23 cellular contexts compared by ENCODE assay signal in the genomic region with DNA sequence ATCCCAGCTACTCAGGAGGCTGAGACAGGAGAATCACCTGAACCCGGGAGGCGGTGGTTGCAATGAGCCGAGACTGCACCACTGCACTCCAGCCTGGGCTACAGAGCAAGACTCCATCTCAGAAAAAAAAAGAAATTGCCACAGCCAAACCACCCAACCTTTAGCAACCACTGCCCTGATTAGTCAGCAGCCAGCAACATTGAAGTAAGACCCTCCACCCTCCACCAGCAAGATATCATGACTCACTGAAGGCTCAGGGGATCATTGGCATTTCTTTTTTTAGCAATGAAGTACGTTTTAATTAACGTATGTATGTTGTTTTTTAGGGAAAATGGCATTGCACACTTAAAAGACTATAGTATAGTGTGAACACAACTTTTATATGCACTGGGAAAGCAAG.
"Had no signal": no experiment of that assay in that cellular context is flagged by ENCODE, and none has a peak within 500 bp of the region (broad histone marks: within the 10 kb centered on the region; RNA-seq: fewer than 3 reads in every experiment).

No MANE protein-coding gene starts in this region.

- H3K9me3 ChIP-seq: esophagus muscularis mucosa, psoas muscle, spleen had no signal

- H3K79me2 ChIP-seq: parathyroid adenoma had no signal

- H3K36me3 ChIP-seq: breast epithelium, esophagus muscularis mucosa, heart left ventricle, spleen, tibial nerve, WERI-Rb-1 had no signal

- H2AFZ ChIP-seq: parathyroid adenoma had no signal

- H3K27me3 ChIP-seq: breast epithelium, esophagus muscularis mucosa, heart left ventricle, spleen, tibial nerve had no signal

- H3K4me1 ChIP-seq: breast epithelium, parathyroid adenoma, psoas muscle had no signal

- H3K4me3 ChIP-seq: breast epithelium, esophagus muscularis mucosa, heart left ventricle, psoas muscle, spleen, tibial nerve had no signal

- DNase-seq: activated CD4-positive, alpha-beta memory T cell treated with anti-CD3 and anti-CD28 coated beads, Interleukin-2, amount 10 ng/mL, durations not matched to agents 7 days and 5 days; activated CD4-positive, alpha-beta T cell treated with anti-CD3 and anti-CD28 coated beads, Interleukin-2, amount 10 ng/mL, durations not matched to agents 24 days and 14 days; activated CD8-positive, alpha-beta memory T cell treated with anti-CD3 and anti-CD28 coated beads, Interleukin-2, amount 50 U/mL, for 48 hours; activated gamma-delta T cell; activated naive CD4-positive, alpha-beta T cell treated with anti-CD3 and anti-CD28 coated beads, Interleukin-2, amount 10 ng/mL, durations not matched to agents 7 days and 5 days; activated naive CD8-positive, alpha-beta T cell treated with anti-CD3 and anti-CD28 coated beads, Interleukin-2, amount 10 ng/mL, durations not matched to agents 7 days and 5 days; activated T-cell treated with anti-CD3 and anti-CD28 coated beads, Interleukin-2, amount 50 U/mL, for 24 hours; amniotic stem cell; central memory CD4-positive, alpha-beta T cell; foreskin fibroblast; heart left ventricle; hypothalamus; naive thymus-derived CD4-positive, alpha-beta T cell; nucleus accumbens; psoas muscle; right cardiac atrium; spleen; stimulated activated naive CD4-positive, alpha-beta T cell; WERI-Rb-1 had no signal

- H3K27ac ChIP-seq: breast epithelium, esophagus muscularis mucosa, heart left ventricle, parathyroid adenoma, psoas muscle, spleen, tibial nerve, WERI-Rb-1 had no signal

- H3K9ac ChIP-seq: parathyroid adenoma had no signal
